1 cellular context compared by ENCODE assay signal in genomic region chr19:38649305-38650179, GRCh38.
A peak's percentile ranks its signal among the peaks of the same experiment; 100 is the strongest.
TF ChIP-seq lines count a peak whose summit lies in the region.

No MANE protein-coding gene starts in this region.

TF ChIP-seq in endothelial cell of umbilical vein, 7 proteins besides CTCF, POLR2A, EP300 and RAD21 (continued from another document):
- TF ChIP-seq JUN (IDR thresholded peaks at IDR 0.05; ENCODE audit: borderline replicate concordance, insufficient read depth, insufficient read length, low read depth): no peak
- no peak for TF ChIP-seq GATA2 (IDR thresholded peaks at IDR 0.05; ENCODE audit: insufficient read depth, insufficient read length, low read depth, low read length)
- TF ChIP-seq POLR2AphosphoS5 (IDR thresholded peaks at IDR 0.05; ENCODE audit: insufficient read depth, low read depth, low read length): peak; percentile 10
- no peak for TF ChIP-seq MYC (IDR thresholded peaks at IDR 0.05; ENCODE audit: low read depth, low read length)
- no peak for TF ChIP-seq MAX (IDR thresholded peaks at IDR 0.05; ENCODE audit: insufficient read depth, insufficient read length)
